In genomic region chrX:30992381-30992904, GRCh38 we compare ENCODE assay signal across 1 cellular context.
TF ChIP-seq lines count a peak whose summit lies in the region.

No MANE protein-coding gene starts in this region.

TF ChIP-seq in HepG2, 621 proteins besides CTCF, POLR2A, EP300 and RAD21 (continued from another document and continues in another):
- TF ChIP-seq FUBP1 (CRISPR knock-in tag; IDR thresholded peaks at IDR 0.05; ENCODE audit: borderline replicate concordance): no peak
- TF ChIP-seq ZFX (CRISPR knock-in tag; IDR thresholded peaks at IDR 0.05; ENCODE audit: low read depth): no peak
- no peak for TF ChIP-seq MZF1 (CRISPR knock-in tag; IDR thresholded peaks at IDR 0.05; ENCODE audit: borderline replicate concordance)
- no peak for TF ChIP-seq XBP1 (CRISPR knock-in tag; IDR thresholded peaks at IDR 0.05)
- TF ChIP-seq TSC22D2 (CRISPR knock-in tag; IDR thresholded peaks at IDR 0.05; ENCODE audit: borderline replicate concordance): no peak
- TF ChIP-seq ESRRA (CRISPR knock-in tag; IDR thresholded peaks at IDR 0.05; ENCODE audit: low read depth): no peak
- TF ChIP-seq U2AF1 (optimal IDR thresholded peaks at IDR 0.05; ENCODE audit: low read depth, low read length): no peak
- TF ChIP-seq ZNF737 (CRISPR knock-in tag; IDR thresholded peaks at IDR 0.05; ENCODE audit: borderline replicate concordance): no peak
- TF ChIP-seq ATF7 (IDR thresholded peaks at IDR 0.05): no peak
- no peak for TF ChIP-seq ATF7 (CRISPR knock-in tag; IDR thresholded peaks at IDR 0.05)
- no peak for TF ChIP-seq BRCA1 (CRISPR knock-in tag; IDR thresholded peaks at IDR 0.05)
- TF ChIP-seq THAP9 (CRISPR knock-in tag; IDR thresholded peaks at IDR 0.05; ENCODE audit: borderline replicate concordance): no peak
- peak; percentile 26; the same call in 1 of the 2 replicates for TF ChIP-seq TFAP4 (IDR thresholded peaks at IDR 0.05; ENCODE audit: borderline replicate concordance, low read depth)
- no peak for TF ChIP-seq ZNF724P (CRISPR knock-in tag; IDR thresholded peaks at IDR 0.05; ENCODE audit: borderline replicate concordance)
- TF ChIP-seq ZNF878 (CRISPR knock-in tag; IDR thresholded peaks at IDR 0.05): no peak
- no peak for TF ChIP-seq NCOA5 (CRISPR knock-in tag; IDR thresholded peaks at IDR 0.05)
- no peak for TF ChIP-seq KDM4B (CRISPR knock-in tag; IDR thresholded peaks at IDR 0.05)
- TF ChIP-seq ZNF33A (CRISPR knock-in tag; IDR thresholded peaks at IDR 0.05; ENCODE audit: borderline replicate concordance): no peak
- no peak for TF ChIP-seq ZMAT5 (CRISPR knock-in tag; IDR thresholded peaks at IDR 0.05; ENCODE audit: borderline replicate concordance, low read depth)
- TF ChIP-seq ZNF816 (CRISPR knock-in tag; IDR thresholded peaks at IDR 0.05; ENCODE audit: borderline replicate concordance): no peak
- no peak for TF ChIP-seq GATAD1 (CRISPR knock-in tag; IDR thresholded peaks at IDR 0.05)
- no peak for TF ChIP-seq ZNF281 (CRISPR knock-in tag; IDR thresholded peaks at IDR 0.05; ENCODE audit: borderline replicate concordance)
- no peak for TF ChIP-seq ZNF12 (CRISPR knock-in tag; IDR thresholded peaks at IDR 0.05)
- peak; percentile 57; the same call in 1 of the 2 replicates for TF ChIP-seq FOXJ3 (CRISPR knock-in tag; IDR thresholded peaks at IDR 0.05; ENCODE audit: borderline replicate concordance)
- TF ChIP-seq KLF15 (CRISPR knock-in tag; IDR thresholded peaks at IDR 0.05; ENCODE audit: borderline replicate concordance): no peak
- no peak for TF ChIP-seq SP140L (CRISPR knock-in tag; IDR thresholded peaks at IDR 0.05; ENCODE audit: borderline replicate concordance)
- no peak for TF ChIP-seq ZNF672 (CRISPR knock-in tag; IDR thresholded peaks at IDR 0.05)
- no peak for TF ChIP-seq ELK4 (CRISPR knock-in tag; IDR thresholded peaks at IDR 0.05; ENCODE audit: borderline replicate concordance)
- no peak for TF ChIP-seq CHD4 (IDR thresholded peaks at IDR 0.05; ENCODE audit: borderline replicate concordance, low read length)
- no peak for TF ChIP-seq YEATS4 (CRISPR knock-in tag; IDR thresholded peaks at IDR 0.05; ENCODE audit: borderline replicate concordance)
- TF ChIP-seq TBX2 (CRISPR knock-in tag; IDR thresholded peaks at IDR 0.05; ENCODE audit: borderline replicate concordance): peak; percentile 57
- no peak for TF ChIP-seq ZNF574 (CRISPR knock-in tag; IDR thresholded peaks at IDR 0.05)
- TF ChIP-seq PHF21A (CRISPR knock-in tag; IDR thresholded peaks at IDR 0.05): peak; percentile 59
- TF ChIP-seq ZSCAN29 (CRISPR knock-in tag; conservative IDR thresholded peaks at IDR 0.05): no peak
- no peak for TF ChIP-seq ZNF776 (CRISPR knock-in tag; IDR thresholded peaks at IDR 0.05)
- TF ChIP-seq ZNF543 (CRISPR knock-in tag; IDR thresholded peaks at IDR 0.05): no peak
- TF ChIP-seq ZFY (CRISPR knock-in tag; IDR thresholded peaks at IDR 0.05): no peak
- no peak for TF ChIP-seq ZFYVE20 (CRISPR knock-in tag; IDR thresholded peaks at IDR 0.05; ENCODE audit: borderline replicate concordance, low read depth)
- TF ChIP-seq RFXAP (CRISPR knock-in tag; IDR thresholded peaks at IDR 0.05; ENCODE audit: borderline replicate concordance): no peak
- TF ChIP-seq ADNP (CRISPR knock-in tag; IDR thresholded peaks at IDR 0.05): no peak
- no peak for TF ChIP-seq HBP1 (CRISPR knock-in tag; IDR thresholded peaks at IDR 0.05; ENCODE audit: low read depth)
- TF ChIP-seq MAFG (CRISPR knock-in tag; IDR thresholded peaks at IDR 0.05): no peak
- no peak for TF ChIP-seq ARHGAP35 (CRISPR knock-in tag; IDR thresholded peaks at IDR 0.05; ENCODE audit: borderline replicate concordance)
- no peak for TF ChIP-seq ZNF180 (CRISPR knock-in tag; IDR thresholded peaks at IDR 0.05; ENCODE audit: borderline replicate concordance, low read depth)
- TF ChIP-seq MLX (CRISPR knock-in tag; IDR thresholded peaks at IDR 0.05): 0 out of 2 replicates have a peak, but pooled peaks have one; percentile 18
- TF ChIP-seq ZNF234 (CRISPR knock-in tag; conservative IDR thresholded peaks at IDR 0.05): no peak
- TF ChIP-seq PATZ1 (CRISPR knock-in tag; IDR thresholded peaks at IDR 0.05): 0 out of 2 replicates have a peak, but pooled peaks have one; percentile 35
- no peak for TF ChIP-seq KLF12 (CRISPR knock-in tag; IDR thresholded peaks at IDR 0.05; ENCODE audit: borderline replicate concordance)
- no peak for TF ChIP-seq NFKB2 (CRISPR knock-in tag; IDR thresholded peaks at IDR 0.05; ENCODE audit: borderline replicate concordance)
- no peak for TF ChIP-seq ZFP90 (CRISPR knock-in tag; IDR thresholded peaks at IDR 0.05; ENCODE audit: borderline replicate concordance)
